In genomic region chr10:72069751-72070501, GRCh38 we compare ENCODE assay signal across 11 cellular contexts. TPM values are rescaled to one million over a fixed set of nuclear protein-coding genes. Genes with fewer than 3 reads are reported as not detected.
A peak's percentile ranks its signal among the peaks of the same experiment; 100 is the strongest.
DNase-seq lines count a peak whose midpoint lies in the region; ATAC-seq and TF ChIP-seq lines count a peak whose summit lies in the region.
"Had no signal": no experiment of that assay in that cellular context is flagged by ENCODE, and none has a peak within 500 bp of the region (broad histone marks: within the 10 kb centered on the region; RNA-seq: fewer than 3 reads in every experiment).

No MANE protein-coding gene starts in this region.

- peaks cover 0 to 9% (median 0%) of the 10 kb centered on the region in 9 donors for H3K36me3 ChIP-seq in heart right ventricle
- H3K36me3 ChIP-seq: gastrocnemius medialis had no signal

- H3K4me1 Mint-ChIP-seq in chondrocyte (ENCODE audit: low read depth) = peaks cover 18% of the 10 kb centered on the region
- H3K4me1 Mint-ChIP-seq in stimulated activated effector memory CD8-positive, alpha-beta T cell treated with anti-CD3 and anti-CD28 coated beads, Interleukin-12 subunit alpha, Interleukin-12 subunit beta, amount 100 ng/mL, for 72 hours = peaks cover 46% of the 10 kb centered on the region

- no peak overlapping the region for H3K27ac Mint-ChIP-seq in chondrocyte (ENCODE audit: unreplicated experiment)
- H3K27ac Mint-ChIP-seq in stimulated activated effector memory CD8-positive, alpha-beta T cell treated with anti-CD3 and anti-CD28 coated beads, Interleukin-12 subunit alpha, Interleukin-12 subunit beta, amount 100 ng/mL, for 72 hours = peak overlapping the region; percentile 78

- H3K27me3 Mint-ChIP-seq in chondrocyte (ENCODE audit: low read depth) = no peaks in the 10 kb centered on the region

- in situ Hi-C loops in GM13976 (cut with MboI; ENCODE audit: low sequenced_read_pairs, unreplicated experiment) = no loop called here

- peaks cover 4% of the 10 kb centered on the region for H3K9me3 Mint-ChIP-seq in chondrocyte (ENCODE audit: low read depth)
- no peaks in the 10 kb centered on the region for H3K9me3 Mint-ChIP-seq in stimulated activated effector memory CD8-positive, alpha-beta T cell treated with anti-CD3 and anti-CD28 coated beads, Interleukin-12 subunit alpha, Interleukin-12 subunit beta, amount 100 ng/mL, for 72 hours

- TF ChIP-seq CTCF in heart right ventricle (IDR thresholded peaks at IDR 0.05) (peak in 4 of 9 donors; percentile 11 to 24 (median 14)), chondrocyte (IDR thresholded peaks at IDR 0.05) (peak; percentile 61), GM13976 (IDR thresholded peaks at IDR 0.05; ENCODE audit: borderline replicate concordance, control extremely low read depth, extremely low read depth, insufficient read depth, missing control alignments) (no peak)

- intact Hi-C loops in Right ventricle myocardium superior (cut with DNase I) (no loop called here), heart right ventricle (cut with DNase I) (loop anchor here in 2 of 10 donors (10.0 kb wide), 2 partner anchors 145 to 155 kb away; partner anchors contain the start of genes ANAPC16 (in 1 of the 2) and ASCC1 (in 1 of the 2))

- H3K9me3 ChIP-seq in heart right ventricle = peaks cover 0 to 7% (median 0%) of the 10 kb centered on the region in 11 donors
- H3K9me3 ChIP-seq: gastrocnemius medialis, psoas muscle had no signal

- no peak for ATAC-seq in Right ventricle myocardium superior (ENCODE audit: poor library complexity)
- ATAC-seq in heart right ventricle = no peak
- no peak for ATAC-seq in stimulated activated effector memory CD8-positive, alpha-beta T cell treated with anti-CD3 and anti-CD28 coated beads, Interleukin-12 subunit alpha, Interleukin-12 subunit beta, amount 100 ng/mL, for 72 hours
- ATAC-seq in GM18907 (IDR thresholded peaks at IDR 0.05; ENCODE audit: unreplicated experiment) = no peak
- no peak for ATAC-seq in GM21447 (IDR thresholded peaks at IDR 0.05; ENCODE audit: unreplicated experiment)
- ATAC-seq: gastrocnemius medialis, psoas muscle had no signal

- no peak overlapping the region for H3K27ac ChIP-seq in heart right ventricle
- H3K27ac ChIP-seq: gastrocnemius medialis, psoas muscle had no signal

- no peak overlapping the region for H3K4me3 Mint-ChIP-seq in chondrocyte (ENCODE audit: unreplicated experiment)
- no peak overlapping the region for H3K4me3 Mint-ChIP-seq in stimulated activated effector memory CD8-positive, alpha-beta T cell treated with anti-CD3 and anti-CD28 coated beads, Interleukin-12 subunit alpha, Interleukin-12 subunit beta, amount 100 ng/mL, for 72 hours

- DNase-seq in Right ventricle myocardium superior (peak; percentile 35), heart right ventricle (no peak), NCI-H1694 (lab: John Stamatoyannopoulos, UW) (peak; percentile 67), chondrocyte (ENCODE audit: low spot score) (no peak), GM13976 (ENCODE audit: low spot score) (no peak)
- no peak for DNase-seq in stimulated activated effector memory CD8-positive, alpha-beta T cell treated with anti-CD3 and anti-CD28 coated beads, Interleukin-12 subunit alpha, Interleukin-12 subunit beta, amount 100 ng/mL, for 72 hours (ENCODE audit: low spot score in 2 of 2)
- DNase-seq: gastrocnemius medialis, NCI-H510A had no signal

- H3K36me3 Mint-ChIP-seq in chondrocyte (ENCODE audit: low read depth) = peaks cover 2% of the 10 kb centered on the region
- peaks cover 88% of the 10 kb centered on the region for H3K36me3 Mint-ChIP-seq in stimulated activated effector memory CD8-positive, alpha-beta T cell treated with anti-CD3 and anti-CD28 coated beads, Interleukin-12 subunit alpha, Interleukin-12 subunit beta, amount 100 ng/mL, for 72 hours

- WGBS in heart right ventricle, 2 donors = 79 to 85% methylated on average over 7 of the region's 7 CpGs

- peaks cover 0 to 53% (median 30%) of the 10 kb centered on the region in 9 donors for H3K4me1 ChIP-seq in heart right ventricle

- H3K27me3 ChIP-seq in heart right ventricle = no peaks in the 10 kb centered on the region
- H3K27me3 ChIP-seq: gastrocnemius medialis had no signal

- H3K4me3 ChIP-seq in heart right ventricle = no peak overlapping the region
- H3K4me3 ChIP-seq: gastrocnemius medialis, psoas muscle had no signal

RNA-seq across cellular contexts. Expression of gene SPOCK2, which starts 18.4 kb away (rescaled TPM):
- total RNA-seq in Right ventricle myocardium superior (9.6 TPM), heart right ventricle (10 to 100 TPM in 2 of 10 donors, 1 to 10 TPM in 8; 3.5 to 12.8 (median 6.4) TPM), chondrocyte (0.32 to 1.4 TPM (median 0.80 TPM) in 3 replicates)
- polyA plus RNA-seq in heart right ventricle = 10 to 100 TPM in 1 of 2 donors, 1 to 10 TPM in 1; 6.7 to 13.4 TPM

Comparison
In these comparisons a context has a peak if more than half of its experiments do, and no peak if none do; other contexts are left out.
1. DNase-seq: peak in Right ventricle myocardium superior (single experiment) and NCI-H1694 (single experiment); none in heart right ventricle (0 of 2), chondrocyte (single experiment), stimulated activated effector memory CD8-positive, alpha-beta T cell treated with anti-CD3 and anti-CD28 coated beads, Interleukin-12 subunit alpha, Interleukin-12 subunit beta, amount 100 ng/mL, for 72 hours (0 of 2) and GM13976 (single experiment).